In genomic region chr16:29883987-29884386, GRCh38 we compare ENCODE assay signal across 37 cellular contexts.
"Had no signal": no experiment of that assay in that cellular context is flagged by ENCODE, and none has a peak within 500 bp of the region (broad histone marks: within the 10 kb centered on the region; RNA-seq: fewer than 3 reads in every experiment).

No MANE protein-coding gene starts in this region.

- H3K27ac ChIP-seq: brain microvascular endothelial cell, Peyer's patch, VCaP had no signal

- H3K9me3 Mint-ChIP-seq: activated CD4-positive, alpha-beta memory T cell treated with anti-CD3 and anti-CD28 coated beads, Interleukin-2, amount 10 ng/mL, durations not matched to agents 7 days and 5 days; activated naive CD4-positive, alpha-beta T cell treated with anti-CD3 and anti-CD28 coated beads, Interleukin-2, amount 10 ng/mL, durations not matched to agents 7 days and 5 days; activated naive CD8-positive, alpha-beta T cell treated with anti-CD3 and anti-CD28 coated beads for 36 hours; central memory CD8-positive, alpha-beta T cell had no signal

- H3K27me3 ChIP-seq: brain microvascular endothelial cell, Peyer's patch had no signal

- H3K4me3 ChIP-seq: Peyer's patch had no signal

- H3K36me3 Mint-ChIP-seq: activated CD8-positive, alpha-beta memory T cell treated with anti-CD3 and anti-CD28 coated beads, Interleukin-2, amount 10 ng/mL, durations not matched to agents 7 days and 5 days; activated naive CD4-positive, alpha-beta T cell treated with anti-CD3 and anti-CD28 coated beads, Interleukin-2, amount 10 ng/mL, durations not matched to agents 7 days and 5 days; activated naive CD8-positive, alpha-beta T cell treated with anti-CD3 and anti-CD28 coated beads for 36 hours had no signal

- H3K27ac Mint-ChIP-seq: activated CD4-positive, alpha-beta memory T cell treated with anti-CD3 and anti-CD28 coated beads, Interleukin-2, amount 10 ng/mL, durations not matched to agents 7 days and 5 days; activated CD8-positive, alpha-beta memory T cell treated with anti-CD3 and anti-CD28 coated beads, Interleukin-2, amount 10 ng/mL, durations not matched to agents 7 days and 5 days; activated naive CD4-positive, alpha-beta T cell treated with anti-CD3 and anti-CD28 coated beads, Interleukin-2, amount 10 ng/mL, durations not matched to agents 7 days and 5 days; activated naive CD8-positive, alpha-beta T cell treated with anti-CD3 and anti-CD28 coated beads for 36 hours had no signal

- H3K36me3 ChIP-seq: brain microvascular endothelial cell, Peyer's patch had no signal

- DNase-seq: activated CD4-positive, alpha-beta memory T cell treated with anti-CD3 and anti-CD28 coated beads, Interleukin-2, amount 10 ng/mL, durations not matched to agents 7 days and 5 days; activated CD4-positive, alpha-beta T cell treated with anti-CD3 and anti-CD28 coated beads for 1 hour; activated CD4-positive, alpha-beta T cell treated with anti-CD3 and anti-CD28 coated beads for 48 hours; activated CD4-positive, CD25-positive, alpha-beta regulatory T cell; activated CD8-positive, alpha-beta memory T cell treated with anti-CD3 and anti-CD28 coated beads for 24 hours; activated CD8-positive, alpha-beta memory T cell treated with anti-CD3 and anti-CD28 coated beads, Interleukin-2, amount 10 ng/mL, durations not matched to agents 7 days and 5 days; activated CD8-positive, alpha-beta memory T cell treated with anti-CD3 and anti-CD28 coated beads, Interleukin-2, amount 50 U/mL, for 48 hours; activated effector memory CD4-positive, alpha-beta T cell treated with Interleukin-2 at 50 U/mL for 16 hours; activated naive CD4-positive, alpha-beta T cell treated with anti-CD3 and anti-CD28 coated beads, Interleukin-2, amount 10 ng/mL, durations not matched to agents 7 days and 5 days; activated naive CD8-positive, alpha-beta T cell treated with anti-CD3 and anti-CD28 coated beads for 36 hours; activated T-cell treated with anti-CD3 and anti-CD28 coated beads, Interleukin-2, amount 50 U/mL, for 48 hours; amniotic stem cell; aorta; brain microvascular endothelial cell; KG1; MM.1S; MV-4-11; NCI-H1092; NCI-H1436 treated with DMSO at 0.1 percent for 48 hours; NCI-H187 treated with DMSO at 0.1 percent for 48 hours; NCI-H2081; NCI-H2171 treated with DMSO at 0.1 percent for 48 hours; NCI-H2227 treated with DMSO at 0.1 percent for 48 hours; NCI-H446 treated with DMSO at 0.1 percent for 48 hours; NCI-H524; NCI-H69; NK-92 treated with Interleukin-12 subunit alpha and Interleukin-12 subunit beta, amount 100 ng/mL, for 24 hours; PC-3; Peyer's patch; RPMI8226; SHP77 treated with DMSO at 0.1 percent for 48 hours; T-helper 1 cell; T-helper 2 cell; T-helper 9 cell had no signal

- H3K9me3 ChIP-seq: Peyer's patch had no signal

- ATAC-seq: activated CD8-positive, alpha-beta memory T cell treated with anti-CD3 and anti-CD28 coated beads, Interleukin-2, amount 10 ng/mL, durations not matched to agents 7 days and 5 days; PC-3; SK-N-SH treated with all-trans-retinoic acid at 6 μM for 48 hours had no signal

- H3K4me1 ChIP-seq: Peyer's patch had no signal
